24 cellular contexts compared by ENCODE assay signal in genomic region chr6:8337147-8337546, GRCh38.
"Had no signal": no experiment of that assay in that cellular context is flagged by ENCODE, and none has a peak within 500 bp of the region (broad histone marks: within the 10 kb centered on the region; RNA-seq: fewer than 3 reads in every experiment).

No MANE protein-coding gene starts in this region.

- H3K4me1 ChIP-seq: gastrocnemius medialis, prostate gland, thyroid gland had no signal

- H3K27ac ChIP-seq: esophagus squamous epithelium, gastrocnemius medialis, neutrophil, ovary, prostate gland, thyroid gland, VCaP had no signal

- H3K4me3 ChIP-seq: esophagus squamous epithelium, gastrocnemius medialis, ovary, prostate gland, thyroid gland had no signal

- H3K9me3 ChIP-seq: esophagus squamous epithelium, gastrocnemius medialis, neutrophil, ovary, prostate gland, thyroid gland had no signal

- DNase-seq: activated CD4-positive, alpha-beta memory T cell treated with anti-CD3 and anti-CD28 coated beads, Interleukin-2, amount 10 ng/mL, durations not matched to agents 7 days and 5 days; activated CD4-positive, alpha-beta T cell treated with anti-CD3 and anti-CD28 coated beads, Interleukin-2, amount 10 ng/mL, durations not matched to agents 24 days and 14 days; activated effector memory CD4-positive, alpha-beta T cell treated with Interleukin-2 at 50 U/mL for 16 hours; activated naive CD4-positive, alpha-beta T cell treated with anti-CD3 and anti-CD28 coated beads for 36 hours; activated T-cell treated with anti-CD3 and anti-CD28 coated beads, Interleukin-2, amount 50 U/mL, for 72 hours; amygdala; cerebellar nuclear complex; cortex of kidney; endodermal cell; esophagus squamous epithelium; gastrocnemius medialis; hippocampal formation; left ventricle myocardium superior; mammary epithelial cell; natural killer cell; ovary; stimulated activated CD4-positive, alpha-beta T cell treated with anti-CD3 and anti-CD28 coated beads, Interleukin-12 subunit alpha, Interleukin-12 subunit beta, amount 100 ng/mL, for 4 hours; stimulated activated CD4-positive, alpha-beta T cell treated with anti-CD3 and anti-CD28 coated beads, Interleukin-4, amount 100 ng/mL, for 4 hours; stimulated activated naive CD8-positive, alpha-beta T cell treated with anti-CD3 and anti-CD28 coated beads, Interleukin-15, Interleukin-2, amounts not matched to agents 100 U/mL and 50 U/mL, for 24 hours had no signal

- ATAC-seq: activated CD4-positive, CD25-positive, alpha-beta regulatory T cell treated with anti-CD3 and anti-CD28 coated beads, Interleukin-2, amount 50 U/mL, for 24 hours; activated T-cell treated with anti-CD3 and anti-CD28 coated beads, Interleukin-2, amount 50 U/mL, for 72 hours; gastrocnemius medialis; left ventricle myocardium superior; natural killer cell; stimulated activated naive CD8-positive, alpha-beta T cell treated with anti-CD3 and anti-CD28 coated beads, Interleukin-15, Interleukin-2, amounts not matched to agents 100 U/mL and 50 U/mL, for 24 hours had no signal

- H3K36me3 ChIP-seq: esophagus squamous epithelium, gastrocnemius medialis, neutrophil, ovary, prostate gland, thyroid gland had no signal

- H3K27me3 ChIP-seq: esophagus squamous epithelium, gastrocnemius medialis, neutrophil, ovary, thyroid gland had no signal
